9 cellular contexts compared by ENCODE assay signal in genomic region chr5:14582797-14583137, GRCh38. TPM values are rescaled to one million over a fixed set of nuclear protein-coding genes. Genes with fewer than 3 reads are reported as not detected.
DNase-seq lines count a peak whose midpoint lies in the region; ATAC-seq, FAIRE-seq and TF ChIP-seq lines count a peak whose summit lies in the region.
"Had no signal": no experiment of that assay in that cellular context is flagged by ENCODE, and none has a peak within 500 bp of the region (broad histone marks: within the 10 kb centered on the region; RNA-seq: fewer than 3 reads in every experiment).

No MANE protein-coding gene starts in this region.

- TF ChIP-seq EP300 in HepG2 (IDR thresholded peaks at IDR 0.05; ENCODE audit: low read depth in 2 of 2, low read length in 2 of 2) (no peak), HepG2 (CRISPR knock-in tag; IDR thresholded peaks at IDR 0.05; ENCODE audit: borderline replicate concordance) (no peak), upper lobe of left lung (IDR thresholded peaks at IDR 0.05) (no peak)

- H3K27ac ChIP-seq in HepG2 (ENCODE audit: extremely low read length, insufficient read depth, low read length) (no peak overlapping the region), upper lobe of left lung (peak overlapping the region in 3 of 4 donors; percentile 90 to 96 (median 94)), RWPE1 (no peak overlapping the region)

- BruUV-seq in HepG2 (replicated peaks; lab: Mats Ljungman, UMichigan) = no TSS peak

- 25% methylated on average over 9 of the region's 9 CpGs for WGBS in HepG2 (ENCODE audit: low lambda C conversion rate)
- 41 to 55% methylated on average over 9 of the region's 9 CpGs for WGBS in upper lobe of left lung, 2 donors

- no peak overlapping the region for H3K27ac Mint-ChIP-seq in activated naive CD4-positive, alpha-beta T cell treated with anti-CD3 and anti-CD28 coated beads, Interleukin-2, amount 50 U/mL, for 24 hours
- peak overlapping the region; percentile 55 for H3K27ac Mint-ChIP-seq in activated naive CD8-positive, alpha-beta T cell treated with anti-CD3 and anti-CD28 coated beads, Interleukin-2, amount 50 U/mL, for 24 hours

- FAIRE-seq in HepG2 (lab: Jason Lieb, UNC) = no peak

- H3K9me3 ChIP-seq in HepG2 (ENCODE audit: low read length) = no peaks in the 10 kb centered on the region
- no peaks in the 10 kb centered on the region for H3K9me3 ChIP-seq in upper lobe of left lung
- H3K9me3 ChIP-seq: adrenal gland had no signal

- no peaks in the 10 kb centered on the region for H3K36me3 ChIP-seq in HepG2 (replicated peaks in 1 of 2; ENCODE audit: control insufficient read depth in 1 of 2, insufficient read depth in 2 of 2, low read length in 2 of 2)
- no peaks in the 10 kb centered on the region for H3K36me3 ChIP-seq in upper lobe of left lung
- H3K36me3 ChIP-seq: adrenal gland had no signal

- no peak for ATAC-seq in activated naive CD8-positive, alpha-beta T cell treated with anti-CD3 and anti-CD28 coated beads, Interleukin-2, amount 50 U/mL, for 24 hours
- no peak for ATAC-seq in HepG2
- no peak for ATAC-seq in upper lobe of left lung (ENCODE audit: low FRiP score in 2 of 2)
- no peak for ATAC-seq in HG03175 (IDR thresholded peaks at IDR 0.05; ENCODE audit: unreplicated experiment)

- H3K27me3 ChIP-seq in HepG2 (ENCODE audit: control insufficient read depth in 1 of 2, insufficient read depth in 2 of 2, low read length in 2 of 2) = peaks cover 7 to 59% of the 10 kb centered on the region in 2 experiments
- H3K27me3 ChIP-seq in upper lobe of left lung = no peaks in the 10 kb centered on the region
- H3K27me3 ChIP-seq: adrenal gland had no signal

- CTCF ChIA-PET in HepG2 (lab: Yijun Ruan, JAX; ENCODE audit: low intra/inter-chr PET ratio, low total read pairs) = no interaction called here
- CTCF ChIA-PET in RWPE1 (lab: Yijun Ruan, JAX) = interaction anchor here (0.6 to 1.5 kb wide), 5 partner anchors 66 to 521 kb away, joined by 3 to 6 read pairs (median 3); no protein-coding TSS in a partner anchor

- TF ChIP-seq POLR2A in HepG2 (IDR thresholded peaks at IDR 0.05; ENCODE audit: insufficient read depth in 1 of 2, low read depth in 2 of 2, low read length in 2 of 2) = no peak
- no peak for TF ChIP-seq POLR2A in upper lobe of left lung (IDR thresholded peaks at IDR 0.05)

- no peaks in the 10 kb centered on the region for H3K9me3 Mint-ChIP-seq in activated naive CD4-positive, alpha-beta T cell treated with anti-CD3 and anti-CD28 coated beads, Interleukin-2, amount 50 U/mL, for 24 hours
- no peaks in the 10 kb centered on the region for H3K9me3 Mint-ChIP-seq in activated naive CD8-positive, alpha-beta T cell treated with anti-CD3 and anti-CD28 coated beads, Interleukin-2, amount 50 U/mL, for 24 hours

- POLR2A ChIA-PET in HepG2 (lab: Yijun Ruan, JAX) (no interaction called here), RWPE1 (lab: Yijun Ruan, JAX; ENCODE audit: low non-redundant PET) (no interaction called here)

- no peaks in the 10 kb centered on the region for H3K36me3 Mint-ChIP-seq in activated naive CD4-positive, alpha-beta T cell treated with anti-CD3 and anti-CD28 coated beads, Interleukin-2, amount 50 U/mL, for 24 hours
- no peaks in the 10 kb centered on the region for H3K36me3 Mint-ChIP-seq in activated naive CD8-positive, alpha-beta T cell treated with anti-CD3 and anti-CD28 coated beads, Interleukin-2, amount 50 U/mL, for 24 hours (ENCODE audit: low read depth)

- H3K27me3 Mint-ChIP-seq in activated naive CD4-positive, alpha-beta T cell treated with anti-CD3 and anti-CD28 coated beads, Interleukin-2, amount 50 U/mL, for 24 hours = no peaks in the 10 kb centered on the region
- H3K27me3 Mint-ChIP-seq in activated naive CD8-positive, alpha-beta T cell treated with anti-CD3 and anti-CD28 coated beads, Interleukin-2, amount 50 U/mL, for 24 hours = peaks cover 7% of the 10 kb centered on the region

- H3K4me1 ChIP-seq in HepG2 (ENCODE audit: insufficient read depth, low read length) (peaks cover 21% of the 10 kb centered on the region), upper lobe of left lung (peaks cover 9 to 52% (median 31%) of the 10 kb centered on the region in 4 donors)

- H3K4me3 Mint-ChIP-seq in activated naive CD4-positive, alpha-beta T cell treated with anti-CD3 and anti-CD28 coated beads, Interleukin-2, amount 50 U/mL, for 24 hours = peak overlapping the region; percentile 81
- H3K4me3 Mint-ChIP-seq in activated naive CD8-positive, alpha-beta T cell treated with anti-CD3 and anti-CD28 coated beads, Interleukin-2, amount 50 U/mL, for 24 hours = peak overlapping the region; percentile 77

- TF ChIP-seq CTCF in HepG2 (CRISPR knock-in tag; IDR thresholded peaks at IDR 0.05) (no peak), upper lobe of left lung (IDR thresholded peaks at IDR 0.05) (no peak), RWPE1 (conservative IDR thresholded peaks at IDR 0.05; ENCODE audit: low read depth) (no peak)

- in situ Hi-C loops in HepG2 (cut with HindIII; ENCODE audit: extremely low pct_ligation_motif_present, low pct_unique_long_range_greater_than_20kb) = no loop called here

- H2AFZ ChIP-seq in HepG2 (ENCODE audit: low read length) = no peak overlapping the region

- intact Hi-C loops in HepG2 (cut with micrococcal nuclease; ENCODE audit: unreplicated experiment) = no loop called here

- no peak overlapping the region for H3K9ac ChIP-seq in HepG2 (ENCODE audit: insufficient read depth, low read depth, low read length)

- no peak for DNase-seq in activated naive CD4-positive, alpha-beta T cell treated with anti-CD3 and anti-CD28 coated beads, Interleukin-2, amount 50 U/mL, for 16 hours
- no peak for DNase-seq in activated naive CD8-positive, alpha-beta T cell treated with anti-CD3 and anti-CD28 coated beads, Interleukin-2, amount 50 U/mL, for 24 hours
- DNase-seq in HepG2 (ENCODE audit: low spot score) = no peak
- no peak for DNase-seq in upper lobe of left lung
- DNase-seq in iPS-NIHi11 (ENCODE audit: low spot score) = no peak
- no peak for DNase-seq in RWPE1 (ENCODE audit: low spot score)

- peaks cover 46% of the 10 kb centered on the region for H3K4me1 Mint-ChIP-seq in activated naive CD4-positive, alpha-beta T cell treated with anti-CD3 and anti-CD28 coated beads, Interleukin-2, amount 50 U/mL, for 24 hours
- H3K4me1 Mint-ChIP-seq in activated naive CD8-positive, alpha-beta T cell treated with anti-CD3 and anti-CD28 coated beads, Interleukin-2, amount 50 U/mL, for 24 hours = peaks cover 48% of the 10 kb centered on the region

- TF ChIP-seq RAD21 in HepG2 (CRISPR knock-in tag; IDR thresholded peaks at IDR 0.05) = no peak

- H3K4me3 ChIP-seq in HepG2 (replicated peaks in 1 of 3; ENCODE audit: insufficient read depth in 1 of 3, low read depth in 2 of 3, low read length in 3 of 3) (no peak overlapping the region), upper lobe of left lung (peak overlapping the region in 3 of 4 donors; percentile 75 to 85 (median 84))

- peak overlapping the region; percentile 71; the same call in 1 of the 2 replicates for H3K4me2 ChIP-seq in HepG2 (ENCODE audit: low read depth, low read length)

- H4K20me1 ChIP-seq in HepG2 (ENCODE audit: insufficient read depth, low read length) = no peaks in the 10 kb centered on the region

- no peaks in the 10 kb centered on the region for H3K79me2 ChIP-seq in HepG2 (ENCODE audit: insufficient read depth, low read length)

TF ChIP-seq in HepG2, 621 proteins besides CTCF, POLR2A, EP300 and RAD21 (continues in another document):
- TF ChIP-seq KMT2A (CRISPR knock-in tag; IDR thresholded peaks at IDR 0.05) (no peak), ZNF431 (CRISPR knock-in tag; IDR thresholded peaks at IDR 0.05; ENCODE audit: borderline replicate concordance, low read depth) (no peak), ZNF30 (CRISPR knock-in tag; IDR thresholded peaks at IDR 0.05) (no peak), TFAP4 (IDR thresholded peaks at IDR 0.05; ENCODE audit: borderline replicate concordance, low read depth) (no peak), NPAS2 (CRISPR knock-in tag; IDR thresholded peaks at IDR 0.05; ENCODE audit: borderline replicate concordance) (no peak)

RNA-seq across cellular contexts. Expression of gene OTULINL, which starts 1.2 kb away (rescaled TPM):
- 0.36 and 0.40 TPM in 2 replicates for total RNA-seq in HepG2 (2016; rRNA removed; fragmentation: Illumina TruSeq; extraction: Trizol)
- total RNA-seq in HepG2 (2016; cell fraction: cytosol; rRNA removed; fragmentation: Illumina TruSeq; extraction: Trizol; ENCODE audit: low read depth) = 0.35 TPM in 1 of 2 replicates, not detected in the other
- 0.22 and 0.49 TPM in 2 replicates for total RNA-seq in HepG2 (2016; cell fraction: insoluble cytoplasmic fraction; rRNA removed; fragmentation: Illumina TruSeq; extraction: Trizol)
- 0.24 and 0.34 TPM in 2 replicates for total RNA-seq in HepG2 (2016; cell fraction: membrane; rRNA removed; fragmentation: Illumina TruSeq; extraction: Trizol)
- 0.34 and 0.66 TPM in 2 replicates for total RNA-seq in HepG2 (2016; cell fraction: nucleus; rRNA removed; fragmentation: Illumina TruSeq; extraction: Trizol)
- polyA plus RNA-seq in HepG2 (2011; rRNA removed) = 0.04 and 0.08 TPM in 2 replicates
- polyA plus RNA-seq in HepG2 (2011; cell fraction: cytosol; rRNA removed) = 0.07 and 0.15 TPM in 2 replicates
- polyA plus RNA-seq in HepG2 (2011; cell fraction: nucleus; rRNA removed) = 0.03 TPM in 1 of 2 replicates, not detected in the other
- polyA plus RNA-seq in HepG2 (2012) = 0.05 and 0.07 TPM in 2 replicates
- polyA plus RNA-seq in HepG2 (2016; cell fraction: cytosol; fragmentation: Illumina TruSeq; extraction: Trizol; ENCODE audit: low read depth) = 0.03 and 0.05 TPM in 2 replicates
- 0.14 and 0.72 TPM in 2 replicates for polyA plus RNA-seq in HepG2 (2016; cell fraction: insoluble cytoplasmic fraction; fragmentation: Illumina TruSeq; extraction: Trizol; ENCODE audit: low read depth)
- polyA plus RNA-seq in HepG2 (2016; cell fraction: membrane; fragmentation: Illumina TruSeq; extraction: Trizol; ENCODE audit: low read depth) = 0.08 and 0.09 TPM in 2 replicates
- polyA plus RNA-seq in HepG2 (2016; cell fraction: nucleus; fragmentation: Illumina TruSeq; extraction: Trizol; ENCODE audit: insufficient read depth, low read depth) = 0.21 and 0.40 TPM in 2 replicates
- polyA minus RNA-seq in HepG2 (2011; rRNA and poly(A)+ RNA removed; ENCODE audit: low replicate concordance) = 12.8 TPM in 1 of 2 replicates, not detected in the other
- not detected in 2 replicates for polyA minus RNA-seq in HepG2 (2011; cell fraction: cytosol; rRNA and poly(A)+ RNA removed)
- 0.13 TPM in 1 of 2 replicates, not detected in the other for polyA minus RNA-seq in HepG2 (2011; cell fraction: nucleus; rRNA and poly(A)+ RNA removed)
- 100 to 1,000 TPM in 2 of 6 donors, 10 to 100 TPM in 4; 36.4 to 194 (median 82.8) TPM for total RNA-seq in upper lobe of left lung

Comparison
In these comparisons a context has a peak if more than half of its experiments do, and no peak if none do; other contexts are left out.
1. H3K27ac ChIP-seq: peak in upper lobe of left lung (3 of 4); none in HepG2 (single experiment) and RWPE1 (single experiment).
2. H3K4me3 ChIP-seq: peak in upper lobe of left lung (3 of 4); none in HepG2 (0 of 3).
3. RNA of gene OTULINL, which starts 1.2 kb away (total RNA-seq): 36.4 to 194 TPM in upper lobe of left lung; 0.22 to 0.66 TPM in HepG2; every median in the first group is over 10 times any median in the second.